Comparison of ENCODE assay signal across 15 cellular contexts in genomic region chrX:74248889-74249288, GRCh38. TPM values are rescaled to one million over a fixed set of nuclear protein-coding genes. Genes with fewer than 3 reads are reported as not detected.
A peak's percentile ranks its signal among the peaks of the same experiment; 100 is the strongest.
DNase-seq lines count a peak whose midpoint lies in the region; ATAC-seq and TF ChIP-seq lines count a peak whose summit lies in the region.
"Had no signal": no experiment of that assay in that cellular context is flagged by ENCODE, and none has a peak within 500 bp of the region (broad histone marks: within the 10 kb centered on the region; RNA-seq: fewer than 3 reads in every experiment).

No MANE protein-coding gene starts in this region.

- H3K79me2 ChIP-seq in H9 (ENCODE audit: insufficient read depth, low read length): no peaks in the 10 kb centered on the region

- POLR2A ChIA-PET in MCF 10A (lab: Yijun Ruan, JAX): interaction anchor here (1.3 kb wide), 1 partner anchor 16 kb away, joined by 3 read pairs; no protein-coding TSS in a partner anchor

- H3K9ac ChIP-seq in H9 (ENCODE audit: extremely low read depth, insufficient read length, low read length): peak overlapping the region; percentile 13
- H3K9ac ChIP-seq: SK-N-SH had no signal

- peaks cover 6% of the 10 kb centered on the region; the same call in 1 of the 2 replicates for H3K4me1 ChIP-seq in H9 (ENCODE audit: insufficient read depth, low read length)

- H4K20me1 ChIP-seq in H9 (ENCODE audit: control insufficient read depth, insufficient read depth, insufficient read length): no peaks in the 10 kb centered on the region

- H3K36me3 Mint-ChIP-seq in H9 (ENCODE audit: insufficient read depth in 1 of 3, low read depth in 3 of 3): peaks cover 16 to 33% (median 32%) of the 10 kb centered on the region in 3 experiments
- peaks cover 24% of the 10 kb centered on the region for H3K36me3 Mint-ChIP-seq in MCF 10A (ENCODE audit: insufficient read depth, unreplicated experiment)
- H3K36me3 Mint-ChIP-seq in osteocyte (ENCODE audit: unreplicated experiment): peaks cover 15% of the 10 kb centered on the region

- peak overlapping the region; percentile 90 for H3K27ac ChIP-seq in H9 (ENCODE audit: insufficient read length, low read depth, low read length)

- no peak overlapping the region for H4K91ac ChIP-seq in H9 (ENCODE audit: insufficient read length, low read depth, low read length)

- no peaks in the 10 kb centered on the region for H3K79me1 ChIP-seq in H9 (ENCODE audit: insufficient read depth, low read depth, low read length, poor library complexity, severe bottlenecking)

- H3K27me3 Mint-ChIP-seq in H9 (ENCODE audit: low read depth) (no peaks in the 10 kb centered on the region; the same call in 1 of the 2 replicates), MCF 10A (ENCODE audit: insufficient read depth, unreplicated experiment) (peaks cover 69% of the 10 kb centered on the region), osteocyte (ENCODE audit: unreplicated experiment) (no peaks in the 10 kb centered on the region)
- H3K27me3 Mint-ChIP-seq: activated CD4-positive, alpha-beta T cell treated with anti-CD3 and anti-CD28 coated beads for 36 hours had no signal

- no peak overlapping the region for H3T11ph ChIP-seq in H9 (ENCODE audit: low read length)

- H3K4me3 Mint-ChIP-seq in H9 (peak overlapping the region; percentile 25 to 63; a peak in 3 of 5 replicates), MCF 10A (ENCODE audit: unreplicated experiment) (no peak overlapping the region), osteocyte (ENCODE audit: unreplicated experiment) (no peak overlapping the region)
- H3K4me3 Mint-ChIP-seq: activated CD4-positive, alpha-beta T cell treated with anti-CD3 and anti-CD28 coated beads for 36 hours; neural crest cell had no signal

- H4K5ac ChIP-seq in H9 (ENCODE audit: insufficient read length, low read depth, low read length): no peak overlapping the region

- no peaks in the 10 kb centered on the region for H3K9me3 ChIP-seq in H9 (ENCODE audit: control insufficient read depth, low read depth, low read length)
- H3K9me3 ChIP-seq: SK-N-SH had no signal

- H2AK5ac ChIP-seq in H9 (ENCODE audit: insufficient read length, low read length): no peak overlapping the region

- H4K8ac ChIP-seq in H9 (replicated peaks; ENCODE audit: insufficient read length, low read depth, low read length): no peak overlapping the region

- H2AFZ ChIP-seq in H9 (ENCODE audit: low read length): no peak overlapping the region

- H3K23ac ChIP-seq in H9 (ENCODE audit: insufficient read length, low read depth, low read length): no peak overlapping the region

- 0 out of 2 replicates have a peak overlapping the region, but pooled peaks have one; percentile 40 for H3K14ac ChIP-seq in H9 (ENCODE audit: insufficient read depth, low read length)

- no peak overlapping the region for H2BK120ac ChIP-seq in H9 (ENCODE audit: low read depth, low read length, poor library complexity, severe bottlenecking)

- TF ChIP-seq CTCF in H9 (conservative IDR thresholded peaks at IDR 0.05) (no peak), MCF 10A (IDR thresholded peaks at IDR 0.05; ENCODE audit: unreplicated experiment) (no peak), osteocyte (IDR thresholded peaks at IDR 0.05) (no peak)

- H2BK15ac ChIP-seq in H9 (ENCODE audit: low read depth, low read length): no peak overlapping the region

- no peak overlapping the region for H2BK20ac ChIP-seq in H9 (ENCODE audit: low read depth, low read length, poor library complexity, severe bottlenecking)

- H3K4ac ChIP-seq in H9 (ENCODE audit: low read depth, low read length): no peak overlapping the region

- DNase-seq in H9 (peak; percentile 57), MCF 10A (ENCODE audit: unreplicated experiment) (peak; percentile 20), left ventricle myocardium superior (peak; percentile 29), osteocyte (ENCODE audit: extremely low spot score, unreplicated experiment) (no peak), NCI-H510A treated with DMSO at 0.1 percent for 48 hours (lab: John Stamatoyannopoulos, UW) (no peak), pons (ENCODE audit: low spot score) (no peak), OCI-M2 (lab: John Stamatoyannopoulos, UW; ENCODE audit: unreplicated experiment) (no peak)
- DNase-seq: activated CD4-positive, alpha-beta T cell treated with anti-CD3 and anti-CD28 coated beads for 36 hours; activated effector memory CD4-positive, alpha-beta T cell treated with Interleukin-2 at 50 U/mL for 16 hours; GOT3; NCI-H345; SK-N-SH; stimulated activated naive CD8-positive, alpha-beta T cell treated with anti-CD3 and anti-CD28 coated beads, Interleukin-15, Interleukin-2, amounts not matched to agents 100 U/mL and 50 U/mL, for 24 hours had no signal

- peak overlapping the region; percentile 42 for H3K4me2 ChIP-seq in H9 (ENCODE audit: insufficient read depth, insufficient read length, low read length)
- H3K4me2 ChIP-seq: SK-N-SH had no signal

- no peaks in the 10 kb centered on the region for H3K23me2 ChIP-seq in H9 (ENCODE audit: insufficient read length, low read depth, low read length, poor library complexity, severe bottlenecking)

- H3K27me3 ChIP-seq in H9 (ENCODE audit: insufficient read depth, low read length): no peaks in the 10 kb centered on the region

- intact Hi-C loops in MCF 10A (cut with micrococcal nuclease) (no loop called here), left ventricle myocardium superior (cut with micrococcal nuclease) (no loop called here)

- WGBS in H9 (ENCODE audit: extremely low coverage, insufficient read length, low lambda C conversion rate): no CpG with 5 or more reads among the region's 4 CpGs

- ATAC-seq in left ventricle myocardium superior (peak; percentile 68), GM21360 (IDR thresholded peaks at IDR 0.05; ENCODE audit: unreplicated experiment) (no peak)
- ATAC-seq: activated CD4-positive, alpha-beta T cell treated with anti-CD3 and anti-CD28 coated beads for 36 hours; stimulated activated naive CD8-positive, alpha-beta T cell treated with anti-CD3 and anti-CD28 coated beads, Interleukin-15, Interleukin-2, amounts not matched to agents 100 U/mL and 50 U/mL, for 24 hours had no signal

- H3K27ac Mint-ChIP-seq in H9 (peak overlapping the region; percentile 85 to 96 (median 95); a peak in 6 of 7 replicates), MCF 10A (ENCODE audit: low read depth, unreplicated experiment) (no peak overlapping the region), osteocyte (ENCODE audit: unreplicated experiment) (peak overlapping the region; percentile 68)
- H3K27ac Mint-ChIP-seq: activated CD4-positive, alpha-beta T cell treated with anti-CD3 and anti-CD28 coated beads for 36 hours had no signal

- H3K9me3 Mint-ChIP-seq in H9 (no peaks in the 10 kb centered on the region; a peak in 1 of 5 replicates), MCF 10A (ENCODE audit: unreplicated experiment) (no peaks in the 10 kb centered on the region), osteocyte (ENCODE audit: unreplicated experiment) (peaks cover 1% of the 10 kb centered on the region)
- H3K9me3 Mint-ChIP-seq: neural crest cell had no signal

- CTCF ChIA-PET in MCF 10A (lab: Yijun Ruan, JAX): no interaction called here

- no peak overlapping the region for H3K56ac ChIP-seq in H9 (ENCODE audit: insufficient read length, low read depth, low read length)

- no TSS peak for BruUV-seq in MCF 10A (replicated peaks; lab: Mats Ljungman, UMichigan)

- H3K18ac ChIP-seq in H9 (ENCODE audit: insufficient read length, low read depth, low read length): no peak overlapping the region

- H3K4me1 Mint-ChIP-seq in H9 (peaks cover 43 to 51% of the 10 kb centered on the region in 2 experiments), MCF 10A (ENCODE audit: insufficient read depth, unreplicated experiment) (no peaks in the 10 kb centered on the region), osteocyte (ENCODE audit: unreplicated experiment) (peaks cover 37% of the 10 kb centered on the region)

- H2BK12ac ChIP-seq in H9 (ENCODE audit: insufficient read length, low read depth, low read length): no peak overlapping the region

- H2BK5ac ChIP-seq in H9 (ENCODE audit: insufficient read length, low read length): peak overlapping the region; percentile 75

RNA-seq across cellular contexts. Expression of gene ZCCHC13, which starts 55.1 kb away (rescaled TPM):
- total RNA-seq in H9 (2021): not detected in 2 replicates
- not detected in 2 replicates for total RNA-seq in MCF 10A (2022)
- total RNA-seq in left ventricle myocardium superior: not detected
- total RNA-seq in osteocyte: not detected in 2 replicates
- total RNA-seq: activated CD4-positive, alpha-beta T cell treated with anti-CD3 and anti-CD28 coated beads for 36 hours; neural crest cell had no signal

Comparison
In these comparisons a context has a peak if more than half of its experiments do, and no peak if none do; other contexts are left out.
1. DNase-seq: peak in H9 (single experiment), MCF 10A (single experiment) and left ventricle myocardium superior (single experiment); none in osteocyte (single experiment), NCI-H510A treated with DMSO at 0.1 percent for 48 hours (single experiment), pons (single experiment) and OCI-M2 (single experiment).
2. H3K4me3 Mint-ChIP-seq: peak in H9 (2 of 2); none in MCF 10A (single experiment) and osteocyte (single experiment).